1 cellular context compared by ENCODE assay signal in the genomic region with DNA sequence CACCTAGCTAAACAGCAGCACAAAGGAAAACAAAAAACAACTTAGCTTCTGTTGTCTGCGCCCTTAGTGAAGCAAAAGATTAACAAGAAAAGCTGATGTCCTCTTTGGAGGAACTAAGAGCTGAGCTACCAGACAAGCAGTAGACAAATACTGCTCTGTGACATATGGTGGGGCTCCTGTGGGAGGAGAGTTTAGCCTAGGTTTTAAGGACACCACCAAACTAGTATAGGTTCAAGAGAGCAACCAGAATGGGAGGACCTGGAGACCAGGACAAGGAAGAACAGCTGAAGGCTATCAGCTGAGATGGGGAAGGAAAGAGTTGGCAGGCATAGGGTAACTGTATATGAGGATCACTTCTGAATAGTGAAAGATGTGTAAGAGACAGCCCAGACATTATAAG.
TF ChIP-seq lines count a peak whose summit lies in the region.

No MANE protein-coding gene starts in this region.

TF ChIP-seq in endothelial cell of umbilical vein, 7 proteins besides CTCF, POLR2A, EP300 and RAD21:
- TF ChIP-seq JUN (IDR thresholded peaks at IDR 0.05; ENCODE audit: borderline replicate concordance, insufficient read depth, insufficient read length, low read depth) (no peak), POLR2AphosphoS5 (IDR thresholded peaks at IDR 0.05; ENCODE audit: insufficient read depth, low read depth, low read length) (no peak), MYC (IDR thresholded peaks at IDR 0.05; ENCODE audit: low read depth, low read length) (no peak)
- TF ChIP-seq, protein P1, sequence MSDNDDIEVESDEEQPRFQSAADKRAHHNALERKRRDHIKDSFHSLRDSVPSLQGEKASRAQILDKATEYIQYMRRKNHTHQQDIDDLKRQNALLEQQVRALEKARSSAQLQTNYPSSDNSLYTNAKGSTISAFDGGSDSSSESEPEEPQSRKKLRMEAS (IDR thresholded peaks at IDR 0.05; ENCODE audit: insufficient read depth, insufficient read length): no peak
